In genomic region chr5:135490245-135491037, GRCh38 we compare ENCODE assay signal across 17 cellular contexts. TPM values are rescaled to one million over a fixed set of nuclear protein-coding genes. Genes with fewer than 3 reads are reported as not detected.
A peak's percentile ranks its signal among the peaks of the same experiment; 100 is the strongest.
DNase-seq lines count a peak whose midpoint lies in the region; ATAC-seq lines count a peak whose summit lies in the region.
"Had no signal": no experiment of that assay in that cellular context is flagged by ENCODE, and none has a peak within 500 bp of the region (broad histone marks: within the 10 kb centered on the region; RNA-seq: fewer than 3 reads in every experiment).

No MANE protein-coding gene starts in this region.

- H3K36me3 Mint-ChIP-seq in activated CD4-positive, alpha-beta memory T cell treated with anti-CD3 and anti-CD28 coated beads for 36 hours, result no peaks in the 10 kb centered on the region
- H3K36me3 Mint-ChIP-seq in activated CD4-positive, alpha-beta memory T cell treated with anti-CD3 and anti-CD28 coated beads, Interleukin-2, amount 10 ng/mL, durations not matched to agents 7 days and 5 days (ENCODE audit: low read depth), result no peaks in the 10 kb centered on the region
- H3K36me3 Mint-ChIP-seq in naive B cell, result peaks cover 0 to 7% of the 10 kb centered on the region in 2 donors

- H3K27ac ChIP-seq in ectodermal cell (ENCODE audit: insufficient read depth, low read depth, low read length, poor library complexity, severe bottlenecking) (no peak overlapping the region), stomach smooth muscle (ENCODE audit: low read length) (no peak overlapping the region)
- H3K27ac ChIP-seq: SK-N-MC, spleen, transverse colon had no signal

- POLR2A ChIA-PET in activated CD4-positive, alpha-beta memory T cell treated with anti-CD3 and anti-CD28 coated beads for 36 hours (lab: Charles Lee), result no interaction called here
- POLR2A ChIA-PET in activated CD4-positive, alpha-beta memory T cell treated with anti-CD3 and anti-CD28 coated beads, Interleukin-2, amount 10 ng/mL, durations not matched to agents 7 days and 5 days (lab: Charles Lee), result no interaction called here

- H3K36me3 ChIP-seq in ectodermal cell (ENCODE audit: control insufficient read depth, insufficient read depth, low read length), result no peaks in the 10 kb centered on the region
- H3K36me3 ChIP-seq in stomach smooth muscle (ENCODE audit: control insufficient read depth in 2 of 2, insufficient read depth in 2 of 2, low read length in 2 of 2), result no peaks in the 10 kb centered on the region
- H3K36me3 ChIP-seq: spleen, transverse colon, WERI-Rb-1 had no signal

- H3K4me1 Mint-ChIP-seq in activated CD4-positive, alpha-beta memory T cell treated with anti-CD3 and anti-CD28 coated beads for 36 hours (ENCODE audit: low read depth), result peaks cover 3% of the 10 kb centered on the region
- peaks cover 11% of the 10 kb centered on the region for H3K4me1 Mint-ChIP-seq in activated CD4-positive, alpha-beta memory T cell treated with anti-CD3 and anti-CD28 coated beads, Interleukin-2, amount 10 ng/mL, durations not matched to agents 7 days and 5 days
- peaks cover 4 to 12% (median 9%) of the 10 kb centered on the region in 3 donors for H3K4me1 Mint-ChIP-seq in naive B cell

- WGBS in ectodermal cell, 2 experiments, result 1% methylated on average over 49 of the region's 49 CpGs

- CTCF ChIA-PET in activated CD4-positive, alpha-beta memory T cell treated with anti-CD3 and anti-CD28 coated beads for 36 hours (lab: Charles Lee), result interaction anchor here (0.7 to 1.4 kb wide), 3 partner anchors 24 to 338 kb away, joined by 3 to 4 read pairs (median 4); no protein-coding TSS in a partner anchor
- CTCF ChIA-PET in activated CD4-positive, alpha-beta memory T cell treated with anti-CD3 and anti-CD28 coated beads, Interleukin-2, amount 10 ng/mL, durations not matched to agents 7 days and 5 days (lab: Charles Lee), result no interaction called here

- intact Hi-C loops in activated CD4-positive, alpha-beta memory T cell treated with anti-CD3 and anti-CD28 coated beads for 36 hours (cut with micrococcal nuclease), result no loop called here

- DNase-seq in activated CD4-positive, alpha-beta memory T cell treated with anti-CD3 and anti-CD28 coated beads for 36 hours, result peak; percentile 14
- DNase-seq in activated CD4-positive, alpha-beta memory T cell treated with anti-CD3 and anti-CD28 coated beads, Interleukin-2, amount 10 ng/mL, durations not matched to agents 7 days and 5 days, result no peak
- no peak for DNase-seq in naive B cell
- no peak for DNase-seq in stimulated activated CD4-positive, alpha-beta T cell treated with anti-CD3 and anti-CD28 coated beads, Interleukin-12 subunit alpha, Interleukin-12 subunit beta, amount 100 ng/mL, for 4 hours
- DNase-seq: hippocampal formation; Kasumi-1; mucosa of descending colon; NK-92 treated with Interleukin-12 subunit alpha and Interleukin-12 subunit beta, amount 100 ng/mL, for 24 hours; spleen; transverse colon; WERI-Rb-1 had no signal

- H3K27me3 ChIP-seq in ectodermal cell (ENCODE audit: control insufficient read depth, insufficient read depth, low read length, poor library complexity, severe bottlenecking) (peaks cover 100% of the 10 kb centered on the region), stomach smooth muscle (ENCODE audit: control insufficient read depth in 1 of 2, insufficient read depth in 2 of 2, low read length in 2 of 2) (peaks cover 55 to 71% of the 10 kb centered on the region in 2 donors)

- H3K9me3 Mint-ChIP-seq in activated CD4-positive, alpha-beta memory T cell treated with anti-CD3 and anti-CD28 coated beads for 36 hours, result no peaks in the 10 kb centered on the region
- H3K9me3 Mint-ChIP-seq in activated CD4-positive, alpha-beta memory T cell treated with anti-CD3 and anti-CD28 coated beads, Interleukin-2, amount 10 ng/mL, durations not matched to agents 7 days and 5 days, result no peaks in the 10 kb centered on the region
- peaks cover 0 to 5% (median 0%) of the 10 kb centered on the region in 7 donors for H3K9me3 Mint-ChIP-seq in naive B cell

- no peak overlapping the region for H3K27ac Mint-ChIP-seq in activated CD4-positive, alpha-beta memory T cell treated with anti-CD3 and anti-CD28 coated beads for 36 hours
- no peak overlapping the region for H3K27ac Mint-ChIP-seq in activated CD4-positive, alpha-beta memory T cell treated with anti-CD3 and anti-CD28 coated beads, Interleukin-2, amount 10 ng/mL, durations not matched to agents 7 days and 5 days
- H3K27ac Mint-ChIP-seq in naive B cell, result no peak overlapping the region

- peaks cover 73% of the 10 kb centered on the region for H3K27me3 Mint-ChIP-seq in activated CD4-positive, alpha-beta memory T cell treated with anti-CD3 and anti-CD28 coated beads for 36 hours
- H3K27me3 Mint-ChIP-seq in activated CD4-positive, alpha-beta memory T cell treated with anti-CD3 and anti-CD28 coated beads, Interleukin-2, amount 10 ng/mL, durations not matched to agents 7 days and 5 days, result peaks cover 80% of the 10 kb centered on the region
- H3K27me3 Mint-ChIP-seq in naive B cell, result peaks cover 76 to 100% (median 96%) of the 10 kb centered on the region in 3 donors

- H3K9ac ChIP-seq in stomach smooth muscle (ENCODE audit: low read length in 2 of 2), result no peak overlapping the region

- no peak overlapping the region for H3K4me3 Mint-ChIP-seq in activated CD4-positive, alpha-beta memory T cell treated with anti-CD3 and anti-CD28 coated beads for 36 hours
- no peak overlapping the region for H3K4me3 Mint-ChIP-seq in activated CD4-positive, alpha-beta memory T cell treated with anti-CD3 and anti-CD28 coated beads, Interleukin-2, amount 10 ng/mL, durations not matched to agents 7 days and 5 days
- peak overlapping the region in 5 of 8 donors; percentile 5 to 71 (median 39) for H3K4me3 Mint-ChIP-seq in naive B cell

- H3K4me1 ChIP-seq in ectodermal cell (ENCODE audit: control insufficient read depth, insufficient read depth, low read length), result peaks cover 65% of the 10 kb centered on the region
- peaks cover 29% of the 10 kb centered on the region for H3K4me1 ChIP-seq in stomach smooth muscle (ENCODE audit: control insufficient read depth, insufficient read depth, low read length)

- ATAC-seq in naive B cell (ENCODE audit: low read depth in 2 of 2), result no peak
- no peak for ATAC-seq in HG02870 (IDR thresholded peaks at IDR 0.05; ENCODE audit: unreplicated experiment)
- ATAC-seq in HG03521 (IDR thresholded peaks at IDR 0.05; ENCODE audit: unreplicated experiment), result no peak
- ATAC-seq: mucosa of descending colon had no signal

- H3K4me3 ChIP-seq in ectodermal cell (ENCODE audit: insufficient read depth, low read depth, low read length), result peak overlapping the region; percentile 13
- peak overlapping the region; percentile 31 to 66 for H3K4me3 ChIP-seq in stomach smooth muscle (ENCODE audit: low read length in 2 of 2)
- H3K4me3 ChIP-seq: mucosa of descending colon, SK-N-MC had no signal

- H3K9me3 ChIP-seq in ectodermal cell (ENCODE audit: control insufficient read depth, low read length), result no peaks in the 10 kb centered on the region
- H3K9me3 ChIP-seq in stomach smooth muscle (ENCODE audit: control insufficient read depth in 2 of 2, low read length in 2 of 2), result no peaks in the 10 kb centered on the region
- H3K9me3 ChIP-seq: mucosa of descending colon, spleen, transverse colon had no signal

RNA-seq across cellular contexts. Expression of gene TIFAB, which starts 38.3 kb away (rescaled TPM):
- not detected for total RNA-seq in activated CD4-positive, alpha-beta memory T cell treated with anti-CD3 and anti-CD28 coated beads for 36 hours
- total RNA-seq in activated CD4-positive, alpha-beta memory T cell treated with anti-CD3 and anti-CD28 coated beads, Interleukin-2, amount 10 ng/mL, durations not matched to agents 7 days and 5 days, result not detected
- polyA plus RNA-seq in ectodermal cell (2013, experiment 1 of 4), result not detected
- polyA plus RNA-seq in ectodermal cell (2013, experiment 2 of 4), result not detected
- not detected for polyA plus RNA-seq in ectodermal cell (2013, experiment 3 of 4)
- polyA plus RNA-seq in ectodermal cell (2013, experiment 4 of 4), result not detected
- polyA plus RNA-seq in naive B cell (ENCODE audit: low read depth in 6 of 6), result not detected
- total RNA-seq: A172 had no signal

RNA-seq across cellular contexts. Expression of gene DCANP1, which starts 43.3 kb away (rescaled TPM):
- total RNA-seq in activated CD4-positive, alpha-beta memory T cell treated with anti-CD3 and anti-CD28 coated beads for 36 hours, result not detected
- total RNA-seq in activated CD4-positive, alpha-beta memory T cell treated with anti-CD3 and anti-CD28 coated beads, Interleukin-2, amount 10 ng/mL, durations not matched to agents 7 days and 5 days, result not detected
- not detected for polyA plus RNA-seq in ectodermal cell (2013, experiment 1 of 4)
- not detected for polyA plus RNA-seq in ectodermal cell (2013, experiment 2 of 4)
- polyA plus RNA-seq in ectodermal cell (2013, experiment 3 of 4), result not detected
- not detected for polyA plus RNA-seq in ectodermal cell (2013, experiment 4 of 4)
- polyA plus RNA-seq in naive B cell (ENCODE audit: low read depth in 6 of 6), result not detected
- total RNA-seq: A172, mucosa of descending colon had no signal

RNA-seq across cellular contexts. Expression of gene NEUROG1, which starts 45.3 kb away (rescaled TPM):
- total RNA-seq in activated CD4-positive, alpha-beta memory T cell treated with anti-CD3 and anti-CD28 coated beads for 36 hours, result not detected
- total RNA-seq in activated CD4-positive, alpha-beta memory T cell treated with anti-CD3 and anti-CD28 coated beads, Interleukin-2, amount 10 ng/mL, durations not matched to agents 7 days and 5 days, result not detected
- 1.0 TPM for polyA plus RNA-seq in ectodermal cell (2013, experiment 1 of 4)
- polyA plus RNA-seq in ectodermal cell (2013, experiment 2 of 4), result 1.3 TPM
- polyA plus RNA-seq in ectodermal cell (2013, experiment 3 of 4), result 2.3 TPM
- 2.5 TPM for polyA plus RNA-seq in ectodermal cell (2013, experiment 4 of 4)
- polyA plus RNA-seq in naive B cell (ENCODE audit: low read depth in 6 of 6), result not detected
- total RNA-seq: A172, mucosa of descending colon, spleen, transverse colon had no signal
- polyA plus RNA-seq: spleen had no signal

Comparison
In these comparisons a context has a peak if more than half of its experiments do, and no peak if none do; other contexts are left out.
1. H3K4me3 Mint-ChIP-seq: peak in naive B cell (5 of 8); none in activated CD4-positive, alpha-beta memory T cell treated with anti-CD3 and anti-CD28 coated beads for 36 hours (single experiment) and activated CD4-positive, alpha-beta memory T cell treated with anti-CD3 and anti-CD28 coated beads, Interleukin-2, amount 10 ng/mL, durations not matched to agents 7 days and 5 days (single experiment).